ENCODE assay signal across 25 cellular contexts in the genomic region with DNA sequence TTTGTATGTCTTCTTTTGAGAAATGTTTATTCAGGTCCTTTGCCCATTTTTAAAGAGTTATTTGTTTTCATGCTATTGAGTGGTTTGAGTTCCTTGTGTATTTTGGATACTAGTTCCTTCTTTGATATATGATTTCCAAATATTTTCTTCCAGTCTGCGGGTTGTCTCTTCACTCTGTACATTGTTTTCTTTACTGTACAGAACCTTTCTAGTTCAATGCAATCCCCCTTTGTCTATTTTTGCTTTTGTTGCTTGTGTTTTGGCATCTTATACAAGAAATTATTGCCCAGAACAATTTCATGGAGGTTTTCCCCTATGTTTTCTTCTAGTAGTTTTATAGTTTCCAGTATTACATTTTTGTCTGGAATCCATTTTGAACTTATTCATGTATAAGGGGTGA.
"Had no signal": no experiment of that assay in that cellular context is flagged by ENCODE, and none has a peak within 500 bp of the region (broad histone marks: within the 10 kb centered on the region; RNA-seq: fewer than 3 reads in every experiment).

No MANE protein-coding gene starts in this region.

- H3K27me3 ChIP-seq: heart right ventricle, ovary, sigmoid colon, testis, tibial artery had no signal

- H3K27ac ChIP-seq: heart right ventricle, lower lobe of right lung, ovary, psoas muscle, sigmoid colon, testis, tibial artery had no signal

- DNase-seq: effector CD8-positive, alpha-beta T cell; endodermal cell; foreskin fibroblast; glutamatergic neuron; heart right ventricle; hippocampal formation; kidney glomerular epithelial cell; left colon; left ventricle myocardium superior; lower lobe of right lung; natural killer cell; occipital lobe; ovary; posterior cingulate gyrus; psoas muscle; right cardiac atrium; sigmoid colon; stimulated activated CD4-positive, alpha-beta T cell treated with anti-CD3 and anti-CD28 coated beads, Interleukin-2, amount 100 ng/mL, for 24 hours; stimulated activated CD4-positive, alpha-beta T cell treated with anti-CD3 and anti-CD28 coated beads, Interleukin-4, amount 100 ng/mL, for 24 hours; stimulated activated naive CD8-positive, alpha-beta T cell treated with anti-CD3 and anti-CD28 coated beads, Interleukin-15, Interleukin-2, amounts not matched to agents 100 U/mL and 50 U/mL, for 24 hours; substantia nigra; testis; tibial artery had no signal

- H3K4me1 ChIP-seq: heart right ventricle, lower lobe of right lung, psoas muscle, sigmoid colon, testis, tibial artery had no signal

- H3K4me3 ChIP-seq: heart right ventricle, lower lobe of right lung, ovary, psoas muscle, sigmoid colon, testis, tibial artery had no signal

- H3K36me3 ChIP-seq: heart right ventricle, lower lobe of right lung, ovary, sigmoid colon, tibial artery had no signal

- H3K9me3 ChIP-seq: lower lobe of right lung, ovary, psoas muscle, sigmoid colon, testis, tibial artery had no signal

- ATAC-seq: esophagus mucosa; heart right ventricle; left colon; left ventricle myocardium superior; lower lobe of right lung; natural killer cell; right cardiac atrium; stimulated activated effector memory CD8-positive, alpha-beta T cell treated with anti-CD3 and anti-CD28 coated beads, Interleukin-12 subunit alpha, Interleukin-12 subunit beta, amount 100 ng/mL, for 72 hours; stimulated activated naive CD8-positive, alpha-beta T cell treated with anti-CD3 and anti-CD28 coated beads, Interleukin-15, Interleukin-2, amounts not matched to agents 100 U/mL and 50 U/mL, for 24 hours had no signal
